ENCODE assay signal across 20 cellular contexts in the genomic region with DNA sequence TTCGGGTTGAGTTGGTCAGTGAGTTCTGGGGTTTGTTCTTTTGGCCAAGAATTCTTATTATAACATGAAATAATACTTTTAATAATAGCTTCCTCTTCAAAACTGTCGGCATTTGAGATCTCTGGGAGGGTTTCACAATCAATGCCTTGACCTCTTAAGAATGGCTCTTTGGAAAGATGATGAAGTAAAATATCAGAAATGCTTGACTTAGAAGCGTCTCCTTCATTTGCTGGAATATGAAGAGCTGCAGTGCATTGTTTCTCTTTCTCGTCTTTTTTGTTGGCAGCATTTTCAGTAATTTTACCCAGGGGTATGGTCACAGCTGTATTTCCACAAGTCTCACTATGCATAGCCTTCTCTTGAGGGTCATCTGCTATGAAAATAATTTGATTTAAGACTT. TPM values are rescaled to one million over a fixed set of nuclear protein-coding genes. Genes with fewer than 3 reads are reported as not detected.
A peak's percentile ranks its signal among the peaks of the same experiment; 100 is the strongest.
DNase-seq lines count a peak whose midpoint lies in the region; ATAC-seq and TF ChIP-seq lines count a peak whose summit lies in the region.
"Had no signal": no experiment of that assay in that cellular context is flagged by ENCODE, and none has a peak within 500 bp of the region (broad histone marks: within the 10 kb centered on the region; RNA-seq: fewer than 3 reads in every experiment).

No MANE protein-coding gene starts in this region.

- peak overlapping the region; percentile 73 for H3K4me2 ChIP-seq in BLaER1

- H3K9ac ChIP-seq in BLaER1 = peak overlapping the region; percentile 57

- intact Hi-C loops in psoas muscle (cut with DNase I) = no loop called here

- TF ChIP-seq CTCF in fibroblast of pulmonary artery (IDR thresholded peaks at IDR 0.05; ENCODE audit: low read length, missing control alignments) (no peak), psoas muscle (IDR thresholded peaks at IDR 0.05) (no peak)

- H3K27ac ChIP-seq in BLaER1 (peak overlapping the region; percentile 79), KOPT-K1 (ENCODE audit: low read depth, low read length, poor library complexity, severe bottlenecking) (peak overlapping the region; percentile 37), psoas muscle (peak overlapping the region; percentile 25)
- H3K27ac ChIP-seq: C4-2B had no signal

- H3K4me1 ChIP-seq in BLaER1 = peaks cover 65% of the 10 kb centered on the region
- H3K4me1 ChIP-seq in psoas muscle = no peaks in the 10 kb centered on the region

- no peaks in the 10 kb centered on the region for H3K9me3 ChIP-seq in BLaER1
- H3K9me3 ChIP-seq in KOPT-K1 (ENCODE audit: insufficient read depth, low read length, poor library complexity, severe bottlenecking) = no peaks in the 10 kb centered on the region
- H3K9me3 ChIP-seq in psoas muscle = no peaks in the 10 kb centered on the region

- WGBS in psoas muscle, 3 donors = 17 to 30% (median 19%) methylated on average over 4 of the region's 4 CpGs

- H3K27me3 ChIP-seq in BLaER1 (no peaks in the 10 kb centered on the region), psoas muscle (ENCODE audit: insufficient read depth in 3 of 3, low read length in 2 of 3) (no peaks in the 10 kb centered on the region)

- peak in 1 of 4 donors; percentile 53 for ATAC-seq in psoas muscle
- no peak for ATAC-seq in HG02759 (IDR thresholded peaks at IDR 0.05; ENCODE audit: unreplicated experiment)
- ATAC-seq: GM12878, SK-N-SH treated with all-trans-retinoic acid at 6 μM for 48 hours had no signal

- no peaks in the 10 kb centered on the region for H3K36me3 ChIP-seq in BLaER1
- H3K36me3 ChIP-seq in KOPT-K1 (ENCODE audit: insufficient read depth, low read length) = no peaks in the 10 kb centered on the region
- H3K36me3 ChIP-seq in psoas muscle (ENCODE audit: insufficient read depth in 1 of 2, low read depth in 1 of 2) = no peaks in the 10 kb centered on the region

- H4K20me1 ChIP-seq in BLaER1 = no peaks in the 10 kb centered on the region

- H3K4me3 ChIP-seq in BLaER1 (no peak overlapping the region), fibroblast of pulmonary artery (replicated peaks; ENCODE audit: low read depth, low read length) (no peak overlapping the region), psoas muscle (no peak overlapping the region)
- H3K4me3 ChIP-seq: GM12878 had no signal

- DNase-seq in fibroblast of pulmonary artery (ENCODE audit: low read depth) (peak; percentile 40), psoas muscle (no peak), mesenteric fat pad (ENCODE audit: low spot score) (no peak), NCI-H2227 (lab: John Stamatoyannopoulos, UW; ENCODE audit: unreplicated experiment) (no peak)
- DNase-seq in activated CD8-positive, alpha-beta memory T cell treated with anti-CD3 and anti-CD28 coated beads, Interleukin-2, amount 50 U/mL, for 4 hours = no peak
- DNase-seq: activated CD8-positive, alpha-beta memory T cell treated with anti-CD3 and anti-CD28 coated beads, Interleukin-2, amount 10 ng/mL, durations not matched to agents 7 days and 5 days; activated naive CD4-positive, alpha-beta T cell treated with anti-CD3 and anti-CD28 coated beads, Interleukin-2, amount 50 U/mL, for 16 hours; cerebellar nuclear complex; EL; NCI-H1417; NCI-H510A treated with DMSO at 0.1 percent for 48 hours; stimulated activated CD4-positive, alpha-beta T cell treated with anti-CD3 and anti-CD28 coated beads, Interleukin-2, amount 100 ng/mL, for 48 hours had no signal

RNA-seq across cellular contexts. Expression of gene AKNAD1, which starts 4.8 kb away (rescaled TPM):
- total RNA-seq in psoas muscle (1 to 10 TPM in 2 of 4 donors, under 1 TPM in 2; 0.47 to 2.1 (median 0.91) TPM), mesenteric fat pad (not detected)
- 1 to 10 TPM in 1 of 3 donors, under 1 TPM in 2; 0.14 to 1.1 (median 0.51) TPM for polyA plus RNA-seq in psoas muscle
- total RNA-seq: activated CD8-positive, alpha-beta memory T cell treated with anti-CD3 and anti-CD28 coated beads, Interleukin-2, amount 10 ng/mL, durations not matched to agents 7 days and 5 days; GM12878; mesothelial cell of epicardium; pulmonary artery endothelial cell had no signal

RNA-seq across cellular contexts. Expression of gene GPSM2, which starts 24.6 kb away (rescaled TPM):
- 10 to 100 TPM; 26.4 to 84.0 (median 55.9) TPM for total RNA-seq in psoas muscle
- polyA plus RNA-seq in psoas muscle = 10 to 100 TPM in 2 of 3 donors, 1 to 10 TPM in 1; 3.5 to 36.0 (median 17.5) TPM
- 4.0 TPM for total RNA-seq in mesenteric fat pad

Comparison
In these comparisons a context has a peak if more than half of its experiments do, and no peak if none do; other contexts are left out.
1. H3K27ac ChIP-seq: peak in every context shown above with its lines; median percentile 79 in BLaER1; 37 in KOPT-K1; 25 in psoas muscle.